ENCODE assay signal across 8 cellular contexts in genomic region chr12:5511644-5512584, GRCh38.
A peak's percentile ranks its signal among the peaks of the same experiment; 100 is the strongest.
DNase-seq lines count a peak whose midpoint lies in the region; FAIRE-seq and TF ChIP-seq lines count a peak whose summit lies in the region.

No MANE protein-coding gene starts in this region.

- TF ChIP-seq POLR2A in endothelial cell of umbilical vein (IDR thresholded peaks at IDR 0.05; ENCODE audit: low read depth, low read length) = no peak

- intact Hi-C loops in endothelial cell of umbilical vein (cut with micrococcal nuclease) = loop anchor here (1.0 to 2.0 kb wide), 2 partner anchors 84 to 311 kb away; no protein-coding TSS in a partner anchor

- no peak overlapping the region for H3K27ac Mint-ChIP-seq in nephron progenitor cell

- no peak overlapping the region for H3K27ac ChIP-seq in endothelial cell of umbilical vein (ENCODE audit: insufficient read depth, low read depth, low read length)

- H3K36me3 Mint-ChIP-seq in nephron progenitor cell (ENCODE audit: low read depth) = no peaks in the 10 kb centered on the region

- H3K9me3 ChIP-seq in endothelial cell of umbilical vein (replicated peaks; ENCODE audit: control insufficient read depth, insufficient read depth, low read length) = no peaks in the 10 kb centered on the region

- dilution Hi-C loops in endothelial cell of umbilical vein (cut with MboI; ENCODE audit: extremely low pct_ligation_motif_present, low sequenced_read_pairs) = no loop called here

- peak; percentile 75 for FAIRE-seq in endothelial cell of umbilical vein (lab: Jason Lieb, UNC)

- no peaks in the 10 kb centered on the region for H3K36me3 ChIP-seq in endothelial cell of umbilical vein (ENCODE audit: control insufficient read depth in 2 of 2, extremely low read depth in 1 of 2, insufficient read depth in 2 of 2, low read length in 2 of 2)

- H3K27me3 Mint-ChIP-seq in nephron progenitor cell (ENCODE audit: low read depth, poor library complexity) = peaks cover 3% of the 10 kb centered on the region

- POLR2A ChIA-PET in endothelial cell of umbilical vein (lab: Charles Lee) = no interaction called here

- peaks cover 11 to 15% of the 10 kb centered on the region in 2 experiments for H3K27me3 ChIP-seq in endothelial cell of umbilical vein (ENCODE audit: control insufficient read depth in 2 of 2, insufficient read depth in 2 of 2, low read length in 2 of 2)

- DNase-seq in D341Med (ENCODE audit: low spot score) (peak; percentile 51), endothelial cell of umbilical vein (ENCODE audit: low read depth, low spot score) (peak; percentile 26), nephron progenitor cell (peak; percentile 58), NCI-H446 treated with DMSO at 0.1 percent for 48 hours (lab: John Stamatoyannopoulos, UW) (no peak), glomerular visceral epithelial cell (ENCODE audit: extremely low spot score) (no peak), GOT3 (lab: John Stamatoyannopoulos, UW) (no peak)
- DNase-seq in stimulated activated naive CD4-positive, alpha-beta T cell (lab: John Stamatoyannopoulos, UW) = no peak

- H3K4me1 Mint-ChIP-seq in nephron progenitor cell = peaks cover 50% of the 10 kb centered on the region

- no peaks in the 10 kb centered on the region for H3K9me1 ChIP-seq in endothelial cell of umbilical vein (replicated peaks; ENCODE audit: control insufficient read depth, extremely low read depth, insufficient read depth, low read length)

- H3K9me3 Mint-ChIP-seq in nephron progenitor cell = no peaks in the 10 kb centered on the region

- TF ChIP-seq CTCF in LNCAP (IDR thresholded peaks at IDR 0.05) (peak; percentile 72), endothelial cell of umbilical vein (IDR thresholded peaks at IDR 0.05; ENCODE audit: extremely low read depth in 1 of 2, insufficient read depth in 1 of 2, low read depth in 1 of 2, low read length in 2 of 2) (peak; percentile 63 to 80), nephron progenitor cell (IDR thresholded peaks at IDR 0.05) (peak; percentile 42)

- BruUV-seq in endothelial cell of umbilical vein (replicated peaks; lab: Mats Ljungman, UMichigan) = no TSS peak

- H2AFZ ChIP-seq in endothelial cell of umbilical vein (ENCODE audit: low read depth, low read length) = no peak overlapping the region

- H3K9ac ChIP-seq in endothelial cell of umbilical vein (replicated peaks; ENCODE audit: extremely low read depth, insufficient read depth, low read length) = no peak overlapping the region

- no peak overlapping the region for H3K4me3 Mint-ChIP-seq in nephron progenitor cell

- CTCF ChIA-PET in endothelial cell of umbilical vein (lab: Charles Lee) = interaction anchor here (0.7 to 2.4 kb wide), 14 partner anchors 8 to 312 kb away, joined by 3 to 49 read pairs (median 4); partner anchors contain the start of gene NTF3

- no peaks in the 10 kb centered on the region for H3K4me1 ChIP-seq in endothelial cell of umbilical vein (ENCODE audit: control insufficient read depth, extremely low read depth, insufficient read depth, low read length)

- H3K4me2 ChIP-seq in endothelial cell of umbilical vein (ENCODE audit: insufficient read depth, low read length) = no peak overlapping the region

- no peaks in the 10 kb centered on the region for H4K20me1 ChIP-seq in endothelial cell of umbilical vein (replicated peaks; ENCODE audit: control insufficient read depth, extremely low read depth, insufficient read depth, low read length)

- no peaks in the 10 kb centered on the region for H3K79me2 ChIP-seq in endothelial cell of umbilical vein (ENCODE audit: control insufficient read depth, insufficient read depth, low read length)

- H3K4me3 ChIP-seq in endothelial cell of umbilical vein (replicated peaks in 1 of 3; ENCODE audit: insufficient read depth in 1 of 3, low read depth in 1 of 3, low read length in 3 of 3) = no peak overlapping the region

TF ChIP-seq in endothelial cell of umbilical vein, 7 proteins besides CTCF, POLR2A, EP300 and RAD21:
- TF ChIP-seq MYC (IDR thresholded peaks at IDR 0.05; ENCODE audit: low read depth, low read length) = no peak
- TF ChIP-seq POLR2AphosphoS5 (IDR thresholded peaks at IDR 0.05; ENCODE audit: insufficient read depth, low read depth, low read length) = no peak
- TF ChIP-seq MAX (IDR thresholded peaks at IDR 0.05; ENCODE audit: insufficient read depth, insufficient read length) = no peak
- no peak for TF ChIP-seq JUN (IDR thresholded peaks at IDR 0.05; ENCODE audit: borderline replicate concordance, insufficient read depth, insufficient read length, low read depth)
- no peak for TF ChIP-seq GATA2 (IDR thresholded peaks at IDR 0.05; ENCODE audit: insufficient read depth, insufficient read length, low read depth, low read length)
- TF ChIP-seq EZH2 (IDR thresholded peaks at IDR 0.05; ENCODE audit: borderline replicate concordance, low read depth, low read length, severe bottlenecking) = no peak
- TF ChIP-seq FOS (IDR thresholded peaks at IDR 0.05; ENCODE audit: borderline replicate concordance, insufficient read depth, low read length) = no peak

Comparison
In these comparisons a context has a peak if more than half of its experiments do, and no peak if none do; other contexts are left out.
1. DNase-seq: peak in D341Med (single experiment), endothelial cell of umbilical vein (single experiment) and nephron progenitor cell (single experiment); none in NCI-H446 treated with DMSO at 0.1 percent for 48 hours (single experiment), glomerular visceral epithelial cell (single experiment), GOT3 (single experiment) and stimulated activated naive CD4-positive, alpha-beta T cell (0 of 6).
2. Peak in every context shown above with its lines, with median percentiles within 50 percentile points of each other: CTCF ChIP-seq.